In the genomic region with DNA sequence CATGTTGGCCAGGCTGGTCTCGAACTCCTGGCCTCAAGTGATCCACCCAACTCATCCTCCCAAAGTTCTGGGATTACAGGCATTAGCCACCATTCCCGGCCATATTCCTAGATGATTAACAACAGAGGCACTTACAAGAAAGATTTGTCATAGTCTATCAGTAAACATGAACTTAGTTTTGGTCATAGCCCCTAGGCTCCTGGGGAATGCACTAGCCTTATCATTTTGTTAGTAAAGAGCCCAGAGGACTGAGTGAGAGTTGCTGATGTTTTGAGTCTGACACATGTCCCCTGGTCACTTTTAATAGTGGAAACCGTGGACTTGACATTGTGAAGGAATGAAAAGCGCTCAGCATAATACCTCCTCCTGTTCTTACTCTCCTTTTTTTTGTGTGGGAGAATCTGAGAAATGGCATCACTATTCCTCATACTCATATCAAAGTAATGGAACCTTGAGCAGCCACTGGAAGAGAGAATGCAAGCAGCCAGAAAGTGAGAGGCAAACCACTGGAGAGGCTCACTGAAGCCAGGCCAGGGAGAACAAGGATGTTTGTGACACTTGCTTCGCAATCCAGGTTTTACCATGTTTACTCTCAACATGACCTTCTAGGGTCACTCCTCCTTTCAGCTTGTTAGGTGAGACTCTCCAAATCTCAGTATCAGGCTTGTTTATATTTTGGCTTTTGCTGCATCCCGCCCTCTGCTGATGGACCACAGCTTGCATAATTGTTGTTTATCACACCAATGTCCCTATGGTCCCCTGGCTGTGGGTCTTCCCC, we compare ENCODE assay signal across 21 cellular contexts. TPM values are rescaled to one million over a fixed set of nuclear protein-coding genes. Genes with fewer than 3 reads are reported as not detected.
DNase-seq lines count a peak whose midpoint lies in the region; ATAC-seq and TF ChIP-seq lines count a peak whose summit lies in the region.
"Had no signal": no experiment of that assay in that cellular context is flagged by ENCODE, and none has a peak within 500 bp of the region (broad histone marks: within the 10 kb centered on the region; RNA-seq: fewer than 3 reads in every experiment).

No MANE protein-coding gene starts in this region.

- no peaks in the 10 kb centered on the region for H3K9me3 Mint-ChIP-seq in chondrocyte (ENCODE audit: low read depth)
- H3K9me3 Mint-ChIP-seq in mesothelial cell of epicardium = no peaks in the 10 kb centered on the region
- H3K9me3 Mint-ChIP-seq in activated CD4-positive, alpha-beta T cell treated with anti-CD3 and anti-CD28 coated beads, Interleukin-2, amount 10 ng/mL, durations not matched to agents 7 days and 5 days = no peaks in the 10 kb centered on the region
- H3K9me3 Mint-ChIP-seq: activated CD8-positive, alpha-beta T cell treated with anti-CD3 and anti-CD28 coated beads for 36 hours; stimulated activated effector memory CD8-positive, alpha-beta T cell treated with anti-CD3 and anti-CD28 coated beads, Interleukin-12 subunit alpha, Interleukin-12 subunit beta, amount 100 ng/mL, for 72 hours; T-helper 1 cell treated with Interleukin-12 subunit alpha and Interleukin-12 subunit beta and Interleukin-4 antibody, amounts not matched to agents 30 μg/mL and 1 μg/mL, for 36 hours had no signal

- H3K27me3 ChIP-seq in left ventricle myocardium inferior (ENCODE audit: low read depth) (no peaks in the 10 kb centered on the region), right cardiac atrium (ENCODE audit: control insufficient read depth, insufficient read depth) (no peaks in the 10 kb centered on the region)

- intact Hi-C loops in left ventricle myocardium inferior (cut with micrococcal nuclease) = loop anchor here (10.0 kb wide), 1 partner anchor 517 kb away; no protein-coding TSS in a partner anchor
- intact Hi-C loops in right cardiac atrium (cut with DNase I) = no loop called here

- no peak overlapping the region for H3K4me3 Mint-ChIP-seq in chondrocyte (ENCODE audit: unreplicated experiment)
- H3K4me3 Mint-ChIP-seq in mesothelial cell of epicardium = no peak overlapping the region
- H3K4me3 Mint-ChIP-seq in activated CD4-positive, alpha-beta T cell treated with anti-CD3 and anti-CD28 coated beads, Interleukin-2, amount 10 ng/mL, durations not matched to agents 7 days and 5 days = no peak overlapping the region
- H3K4me3 Mint-ChIP-seq: activated CD8-positive, alpha-beta T cell treated with anti-CD3 and anti-CD28 coated beads for 36 hours; activated naive CD8-positive, alpha-beta T cell; stimulated activated effector memory CD8-positive, alpha-beta T cell treated with anti-CD3 and anti-CD28 coated beads, Interleukin-12 subunit alpha, Interleukin-12 subunit beta, amount 100 ng/mL, for 72 hours; T-helper 1 cell treated with Interleukin-12 subunit alpha and Interleukin-12 subunit beta and Interleukin-4 antibody, amounts not matched to agents 30 μg/mL and 1 μg/mL, for 36 hours had no signal

- TF ChIP-seq CTCF in left ventricle myocardium inferior (IDR thresholded peaks at IDR 0.05; ENCODE audit: borderline replicate concordance) (no peak), chondrocyte (IDR thresholded peaks at IDR 0.05) (no peak), mesothelial cell of epicardium (IDR thresholded peaks at IDR 0.05; ENCODE audit: unreplicated experiment) (no peak)

- H3K27ac Mint-ChIP-seq in chondrocyte (ENCODE audit: unreplicated experiment) (peak overlapping the region; percentile 68), mesothelial cell of epicardium (peak overlapping the region; percentile 11)
- H3K27ac Mint-ChIP-seq in activated CD4-positive, alpha-beta T cell treated with anti-CD3 and anti-CD28 coated beads, Interleukin-2, amount 10 ng/mL, durations not matched to agents 7 days and 5 days = no peak overlapping the region
- H3K27ac Mint-ChIP-seq: activated CD8-positive, alpha-beta T cell treated with anti-CD3 and anti-CD28 coated beads for 36 hours; activated naive CD8-positive, alpha-beta T cell; stimulated activated effector memory CD8-positive, alpha-beta T cell treated with anti-CD3 and anti-CD28 coated beads, Interleukin-12 subunit alpha, Interleukin-12 subunit beta, amount 100 ng/mL, for 72 hours; T-helper 1 cell treated with Interleukin-12 subunit alpha and Interleukin-12 subunit beta and Interleukin-4 antibody, amounts not matched to agents 30 μg/mL and 1 μg/mL, for 36 hours had no signal

- H3K27me3 Mint-ChIP-seq in chondrocyte (ENCODE audit: low read depth) = no peaks in the 10 kb centered on the region
- no peaks in the 10 kb centered on the region for H3K27me3 Mint-ChIP-seq in mesothelial cell of epicardium (ENCODE audit: low read depth)
- H3K27me3 Mint-ChIP-seq in activated CD4-positive, alpha-beta T cell treated with anti-CD3 and anti-CD28 coated beads, Interleukin-2, amount 10 ng/mL, durations not matched to agents 7 days and 5 days = peaks cover 2% of the 10 kb centered on the region
- H3K27me3 Mint-ChIP-seq: activated CD8-positive, alpha-beta T cell treated with anti-CD3 and anti-CD28 coated beads for 36 hours; activated naive CD8-positive, alpha-beta T cell had no signal

- DNase-seq in left ventricle myocardium inferior (no peak), right cardiac atrium (no peak), chondrocyte (ENCODE audit: low spot score) (no peak), mesothelial cell of epicardium (ENCODE audit: low spot score in 2 of 2, unreplicated experiment in 2 of 2) (no peak), activated T-cell treated with anti-CD3 and anti-CD28 coated beads for 4 hours (no peak), NCI-H146 (lab: John Stamatoyannopoulos, UW) (no peak)
- DNase-seq in activated CD4-positive, alpha-beta T cell treated with anti-CD3 and anti-CD28 coated beads, Interleukin-2, amount 10 ng/mL, durations not matched to agents 7 days and 5 days = no peak
- DNase-seq: ACHN; activated CD8-positive, alpha-beta T cell treated with anti-CD3 and anti-CD28 coated beads for 36 hours; activated T-cell treated with anti-CD3 and anti-CD28 coated beads, Interleukin-2, amount 50 U/mL, for 48 hours; DMS153; NCI-H187 treated with DMSO at 0.1 percent for 48 hours; SIG-M5 had no signal

- POLR2A ChIA-PET in activated CD4-positive, alpha-beta T cell treated with anti-CD3 and anti-CD28 coated beads, Interleukin-2, amount 10 ng/mL, durations not matched to agents 7 days and 5 days (lab: Charles Lee) = no interaction called here

- H3K4me3 ChIP-seq in left ventricle myocardium inferior = no peak overlapping the region
- no peak overlapping the region for H3K4me3 ChIP-seq in right cardiac atrium (ENCODE audit: low read length)
- H3K4me3 ChIP-seq: thoracic aorta had no signal

- no peaks in the 10 kb centered on the region for H3K9me3 ChIP-seq in left ventricle myocardium inferior (replicated peaks)
- H3K9me3 ChIP-seq in right cardiac atrium (ENCODE audit: control insufficient read depth, low read length) = no peaks in the 10 kb centered on the region
- H3K9me3 ChIP-seq: thoracic aorta had no signal

- H3K36me3 Mint-ChIP-seq in chondrocyte (ENCODE audit: low read depth) (peaks cover 41% of the 10 kb centered on the region), mesothelial cell of epicardium (peaks cover 14% of the 10 kb centered on the region)
- peaks cover 6% of the 10 kb centered on the region for H3K36me3 Mint-ChIP-seq in activated CD4-positive, alpha-beta T cell treated with anti-CD3 and anti-CD28 coated beads, Interleukin-2, amount 10 ng/mL, durations not matched to agents 7 days and 5 days (ENCODE audit: low read depth)

- H3K4me1 ChIP-seq in left ventricle myocardium inferior (peaks cover 77% of the 10 kb centered on the region), right cardiac atrium (ENCODE audit: control insufficient read depth, insufficient read depth, low read length) (peaks cover 2% of the 10 kb centered on the region)

- peaks cover 58% of the 10 kb centered on the region for H3K4me1 Mint-ChIP-seq in chondrocyte (ENCODE audit: low read depth)
- H3K4me1 Mint-ChIP-seq in mesothelial cell of epicardium = peaks cover 49% of the 10 kb centered on the region
- H3K4me1 Mint-ChIP-seq in activated CD4-positive, alpha-beta T cell treated with anti-CD3 and anti-CD28 coated beads, Interleukin-2, amount 10 ng/mL, durations not matched to agents 7 days and 5 days = peaks cover under 1% of the 10 kb centered on the region

- ATAC-seq in right cardiac atrium (no peak), GM18502 (IDR thresholded peaks at IDR 0.05; ENCODE audit: poor library complexity, unreplicated experiment) (no peak)
- ATAC-seq: activated CD8-positive, alpha-beta T cell treated with anti-CD3 and anti-CD28 coated beads for 36 hours; esophagus mucosa; stimulated activated effector memory CD8-positive, alpha-beta T cell treated with anti-CD3 and anti-CD28 coated beads, Interleukin-12 subunit alpha, Interleukin-12 subunit beta, amount 100 ng/mL, for 72 hours had no signal

- CTCF ChIA-PET in activated CD4-positive, alpha-beta T cell treated with anti-CD3 and anti-CD28 coated beads, Interleukin-2, amount 10 ng/mL, durations not matched to agents 7 days and 5 days (lab: Charles Lee) = no interaction called here

- peaks cover 22% of the 10 kb centered on the region for H3K36me3 ChIP-seq in left ventricle myocardium inferior

- WGBS in right cardiac atrium = 93% methylated on average over 6 of the region's 6 CpGs

- H3K27ac ChIP-seq in left ventricle myocardium inferior (replicated peaks) = peak overlapping the region; percentile 60
- no peak overlapping the region for H3K27ac ChIP-seq in right cardiac atrium (ENCODE audit: low read length)
- H3K27ac ChIP-seq: C4-2B, HL-60, thoracic aorta had no signal

RNA-seq across cellular contexts. Expression of gene ATP1B1, which starts 14.8 kb away (rescaled TPM):
- total RNA-seq in left ventricle myocardium inferior = 385 TPM
- total RNA-seq in right cardiac atrium = 100 to 1,000 TPM; 222 to 294 (median 268) TPM
- polyA plus RNA-seq in right cardiac atrium = 189 TPM
- 104 to 225 TPM (median 105 TPM) in 3 replicates for total RNA-seq in chondrocyte
- total RNA-seq in mesothelial cell of epicardium = 76.4 to 81.7 TPM (median 81.4 TPM) in 3 replicates
- 1 to 10 TPM; 2.6 to 3.4 TPM for total RNA-seq in activated CD4-positive, alpha-beta T cell treated with anti-CD3 and anti-CD28 coated beads, Interleukin-2, amount 10 ng/mL, durations not matched to agents 7 days and 5 days

Comparison
In these comparisons a context has a peak if more than half of its experiments do, and no peak if none do; other contexts are left out.
1. RNA of gene ATP1B1, which starts 14.8 kb away (total RNA-seq): 385 TPM in left ventricle myocardium inferior (single experiment), 222 to 294 TPM in right cardiac atrium, 104 to 225 TPM in chondrocyte and 76.4 to 81.7 TPM in mesothelial cell of epicardium; 2.6 to 3.4 TPM in activated CD4-positive, alpha-beta T cell treated with anti-CD3 and anti-CD28 coated beads, Interleukin-2, amount 10 ng/mL, durations not matched to agents 7 days and 5 days; every median in the first group is over 10 times any median in the second.